Comparison of ENCODE assay signal across 1 cellular context in genomic region chr19:8831832-8832131, GRCh38.
TF ChIP-seq lines count a peak whose summit lies in the region.

No MANE protein-coding gene starts in this region.

TF ChIP-seq in WTC11, 78 proteins besides CTCF, POLR2A, EP300 and RAD21 (continued from another document):
- TF ChIP-seq STAT6 (CRISPR knock-in tag; conservative IDR thresholded peaks at IDR 0.05; ENCODE audit: low read depth) (no peak), NR2C2 (CRISPR knock-in tag; IDR thresholded peaks at IDR 0.05) (no peak), TEAD4 (CRISPR knock-in tag; IDR thresholded peaks at IDR 0.05) (no peak), ZBTB21 (CRISPR knock-in tag; IDR thresholded peaks at IDR 0.05; ENCODE audit: borderline replicate concordance) (no peak), EMX1 (CRISPR knock-in tag; IDR thresholded peaks at IDR 0.05) (no peak), FOXP1 (CRISPR knock-in tag; IDR thresholded peaks at IDR 0.05; ENCODE audit: borderline replicate concordance) (no peak)
- TF ChIP-seq, protein P1, sequence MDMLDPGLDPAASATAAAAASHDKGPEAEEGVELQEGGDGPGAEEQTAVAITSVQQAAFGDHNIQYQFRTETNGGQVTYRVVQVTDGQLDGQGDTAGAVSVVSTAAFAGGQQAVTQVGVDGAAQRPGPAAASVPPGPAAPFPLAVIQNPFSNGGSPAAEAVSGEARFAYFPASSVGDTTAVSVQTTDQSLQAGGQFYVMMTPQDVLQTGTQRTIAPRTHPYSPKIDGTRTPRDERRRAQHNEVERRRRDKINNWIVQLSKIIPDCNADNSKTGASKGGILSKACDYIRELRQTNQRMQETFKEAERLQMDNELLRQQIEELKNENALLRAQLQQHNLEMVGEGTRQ (CRISPR knock-in tag; IDR thresholded peaks at IDR 0.05), result no peak
